ENCODE assay signal across 3 cellular contexts in the genomic region with DNA sequence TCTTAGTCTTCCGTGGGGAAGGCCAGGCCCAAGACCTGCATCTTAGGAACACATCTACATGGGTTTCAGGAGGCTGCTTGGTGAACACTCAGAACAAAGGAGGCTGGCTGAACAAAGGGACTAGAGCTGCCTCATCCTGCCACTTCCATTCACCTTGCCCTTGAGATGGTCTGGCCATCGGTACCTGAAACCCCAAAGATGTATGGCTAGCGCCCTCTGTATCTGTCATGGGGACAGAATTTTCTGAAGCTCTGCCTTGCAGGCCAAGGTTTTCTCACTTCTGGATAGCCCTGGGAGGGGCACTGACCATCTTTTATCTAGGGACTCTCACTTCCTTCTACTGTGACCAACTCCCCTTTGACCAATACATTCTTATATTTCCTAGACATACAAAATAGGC.
TF ChIP-seq lines count a peak whose summit lies in the region.

No MANE protein-coding gene starts in this region.

TF ChIP-seq in GM23338, 12 proteins besides CTCF, POLR2A, EP300 and RAD21:
- no peak for TF ChIP-seq STAT1 (IDR thresholded peaks at IDR 0.05; ENCODE audit: unreplicated experiment)
- TF ChIP-seq POLR2AphosphoS5 (IDR thresholded peaks at IDR 0.05; ENCODE audit: low read depth), result no peak
- no peak for TF ChIP-seq EZH2 (IDR thresholded peaks at IDR 0.05; ENCODE audit: low read depth, unreplicated experiment)
- TF ChIP-seq, protein P1, sequence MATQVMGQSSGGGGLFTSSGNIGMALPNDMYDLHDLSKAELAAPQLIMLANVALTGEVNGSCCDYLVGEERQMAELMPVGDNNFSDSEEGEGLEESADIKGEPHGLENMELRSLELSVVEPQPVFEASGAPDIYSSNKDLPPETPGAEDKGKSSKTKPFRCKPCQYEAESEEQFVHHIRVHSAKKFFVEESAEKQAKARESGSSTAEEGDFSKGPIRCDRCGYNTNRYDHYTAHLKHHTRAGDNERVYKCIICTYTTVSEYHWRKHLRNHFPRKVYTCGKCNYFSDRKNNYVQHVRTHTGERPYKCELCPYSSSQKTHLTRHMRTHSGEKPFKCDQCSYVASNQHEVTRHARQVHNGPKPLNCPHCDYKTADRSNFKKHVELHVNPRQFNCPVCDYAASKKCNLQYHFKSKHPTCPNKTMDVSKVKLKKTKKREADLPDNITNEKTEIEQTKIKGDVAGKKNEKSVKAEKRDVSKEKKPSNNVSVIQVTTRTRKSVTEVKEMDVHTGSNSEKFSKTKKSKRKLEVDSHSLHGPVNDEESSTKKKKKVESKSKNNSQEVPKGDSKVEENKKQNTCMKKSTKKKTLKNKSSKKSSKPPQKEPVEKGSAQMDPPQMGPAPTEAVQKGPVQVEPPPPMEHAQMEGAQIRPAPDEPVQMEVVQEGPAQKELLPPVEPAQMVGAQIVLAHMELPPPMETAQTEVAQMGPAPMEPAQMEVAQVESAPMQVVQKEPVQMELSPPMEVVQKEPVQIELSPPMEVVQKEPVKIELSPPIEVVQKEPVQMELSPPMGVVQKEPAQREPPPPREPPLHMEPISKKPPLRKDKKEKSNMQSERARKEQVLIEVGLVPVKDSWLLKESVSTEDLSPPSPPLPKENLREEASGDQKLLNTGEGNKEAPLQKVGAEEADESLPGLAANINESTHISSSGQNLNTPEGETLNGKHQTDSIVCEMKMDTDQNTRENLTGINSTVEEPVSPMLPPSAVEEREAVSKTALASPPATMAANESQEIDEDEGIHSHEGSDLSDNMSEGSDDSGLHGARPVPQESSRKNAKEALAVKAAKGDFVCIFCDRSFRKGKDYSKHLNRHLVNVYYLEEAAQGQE (IDR thresholded peaks at IDR 0.05; ENCODE audit: unreplicated experiment), result no peak
- TF ChIP-seq NANOG (IDR thresholded peaks at IDR 0.05; ENCODE audit: borderline replicate concordance), result no peak
- TF ChIP-seq ZNF114 (CRISPR knock-in tag; IDR thresholded peaks at IDR 0.05), result no peak
- no peak for TF ChIP-seq EZH2phosphoT487 (IDR thresholded peaks at IDR 0.05; ENCODE audit: unreplicated experiment)

TF ChIP-seq in HCT116, 20 proteins besides CTCF, POLR2A, EP300 and RAD21:
- TF ChIP-seq TCF7L2 (IDR thresholded peaks at IDR 0.05; ENCODE audit: borderline replicate concordance, extremely low read depth, insufficient read depth, insufficient read length), result no peak

TF ChIP-seq in H1, 55 proteins besides CTCF, POLR2A, EP300 and RAD21:
- TF ChIP-seq BACH1 (IDR thresholded peaks at IDR 0.05; ENCODE audit: low read length) (no peak), TCF12 (IDR thresholded peaks at IDR 0.05; ENCODE audit: low read depth, low read length) (no peak), FOSL1 (IDR thresholded peaks at IDR 0.05; ENCODE audit: insufficient read depth, low read depth, low read length) (no peak)
